ENCODE assay signal across 1 cellular context in genomic region chr7:158987691-158988090, GRCh38.
"Had no signal": no experiment of that assay in that cellular context is flagged by ENCODE, and none has a peak within 500 bp of the region (broad histone marks: within the 10 kb centered on the region; RNA-seq: fewer than 3 reads in every experiment).

No MANE protein-coding gene starts in this region.

- ATAC-seq: GM12878 had no signal

- H3K4me3 ChIP-seq: GM12878 had no signal
